13 cellular contexts compared by ENCODE assay signal in the genomic region with DNA sequence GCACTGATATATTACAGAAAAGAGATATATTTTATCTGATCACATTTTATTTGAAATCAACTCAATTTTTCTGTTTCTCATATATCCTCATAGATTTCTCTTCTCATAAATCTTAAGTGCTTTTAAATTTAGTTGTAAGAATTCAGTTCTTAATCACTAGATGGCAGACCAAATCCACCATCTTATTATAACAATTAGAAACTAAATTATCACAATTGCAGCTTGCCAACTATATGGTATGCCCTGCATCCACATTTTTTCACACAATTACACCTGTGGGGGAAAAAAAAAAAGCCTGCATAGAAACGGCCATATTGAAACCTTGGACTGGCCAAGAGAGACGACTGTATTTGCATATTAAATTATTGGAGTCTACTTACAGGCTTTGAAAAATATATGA.
DNase-seq lines count a peak whose midpoint lies in the region; ATAC-seq, FAIRE-seq and TF ChIP-seq lines count a peak whose summit lies in the region.
"Had no signal": no experiment of that assay in that cellular context is flagged by ENCODE, and none has a peak within 500 bp of the region (broad histone marks: within the 10 kb centered on the region; RNA-seq: fewer than 3 reads in every experiment).

No MANE protein-coding gene starts in this region.

- in situ Hi-C loops in HepG2 (cut with HindIII; ENCODE audit: extremely low pct_ligation_motif_present, low pct_unique_long_range_greater_than_20kb): no loop called here

- H3K9me2 ChIP-seq in SK-N-SH: no peaks in the 10 kb centered on the region

- H3K4me3 ChIP-seq in liver (ENCODE audit: low read depth in 1 of 3, low read length in 3 of 3) (no peak overlapping the region), HepG2 (replicated peaks in 1 of 3; ENCODE audit: insufficient read depth in 1 of 3, low read depth in 2 of 3, low read length in 3 of 3) (no peak overlapping the region), SK-N-SH (ENCODE audit: low read depth in 2 of 2, low read length in 1 of 2) (no peak overlapping the region), uterus (no peak overlapping the region)

- TF ChIP-seq CTCF in liver (IDR thresholded peaks at IDR 0.05; ENCODE audit: low read depth, low read length, missing input control) (no peak), HepG2 (CRISPR knock-in tag; IDR thresholded peaks at IDR 0.05) (no peak), SK-N-SH (IDR thresholded peaks at IDR 0.05) (peak; percentile 60), foreskin keratinocyte (conservative IDR thresholded peaks at IDR 0.05) (peak; percentile 57), uterus (IDR thresholded peaks at IDR 0.05) (peak in 3 of 4 experiments; percentile 15 to 30 (median 20))

- H3K4me2 ChIP-seq in HepG2 (ENCODE audit: low read depth, low read length): no peak overlapping the region
- H3K4me2 ChIP-seq in SK-N-SH: no peak overlapping the region

- no peak for TF ChIP-seq EP300 in HepG2 (IDR thresholded peaks at IDR 0.05; ENCODE audit: low read depth in 2 of 2, low read length in 2 of 2)
- no peak for TF ChIP-seq EP300 in HepG2 (CRISPR knock-in tag; IDR thresholded peaks at IDR 0.05; ENCODE audit: borderline replicate concordance)
- no peak for TF ChIP-seq EP300 in SK-N-SH (IDR thresholded peaks at IDR 0.05; ENCODE audit: borderline replicate concordance in 1 of 2, low read depth in 1 of 2, low read length in 1 of 2)

- TF ChIP-seq POLR2A in HepG2 (IDR thresholded peaks at IDR 0.05; ENCODE audit: insufficient read depth in 1 of 2, low read depth in 2 of 2, low read length in 2 of 2): no peak
- TF ChIP-seq POLR2A in uterus (IDR thresholded peaks at IDR 0.05): no peak

- TF ChIP-seq RAD21 in liver (IDR thresholded peaks at IDR 0.05): peak; percentile 53 to 66
- no peak for TF ChIP-seq RAD21 in HepG2 (CRISPR knock-in tag; IDR thresholded peaks at IDR 0.05)
- TF ChIP-seq RAD21 in SK-N-SH (IDR thresholded peaks at IDR 0.05; ENCODE audit: low read length): peak; percentile 62

- no peak overlapping the region for H3K9ac ChIP-seq in liver (ENCODE audit: low read depth in 1 of 2, low read length in 2 of 2)
- no peak overlapping the region for H3K9ac ChIP-seq in HepG2 (ENCODE audit: insufficient read depth, low read depth, low read length)
- H3K9ac ChIP-seq in SK-N-SH: peak overlapping the region; percentile 49; the same call in 1 of the 2 replicates

- CTCF ChIA-PET in HepG2 (lab: Yijun Ruan, JAX; ENCODE audit: low intra/inter-chr PET ratio, low total read pairs): no interaction called here
- CTCF ChIA-PET in SK-N-SH (lab: Yijun Ruan, JAX): interaction anchor here (0.7 to 3.8 kb wide), 8 partner anchors 21 to 1977 kb away, joined by 3 to 13 read pairs (median 4); no protein-coding TSS in a partner anchor

- no TSS peak for BruUV-seq in HepG2 (replicated peaks; lab: Mats Ljungman, UMichigan)

- no peaks in the 10 kb centered on the region for H3K9me3 ChIP-seq in liver (ENCODE audit: control insufficient read depth in 4 of 4, low read length in 3 of 4)
- no peaks in the 10 kb centered on the region for H3K9me3 ChIP-seq in HepG2 (ENCODE audit: low read length)
- no peaks in the 10 kb centered on the region for H3K9me3 ChIP-seq in SK-N-SH
- no peaks in the 10 kb centered on the region for H3K9me3 ChIP-seq in uterus

- H2AFZ ChIP-seq in HepG2 (ENCODE audit: low read length): no peak overlapping the region
- H2AFZ ChIP-seq in SK-N-SH (ENCODE audit: low read depth): 0 out of 2 replicates have a peak overlapping the region, but pooled peaks have one; percentile 17

- ATAC-seq in HepG2 (no peak), foreskin keratinocyte (no peak)
- ATAC-seq: CD8-positive, alpha-beta T cell; Right ventricle myocardium inferior had no signal

- no peaks in the 10 kb centered on the region for H4K20me1 ChIP-seq in HepG2 (ENCODE audit: insufficient read depth, low read length)
- no peaks in the 10 kb centered on the region for H4K20me1 ChIP-seq in SK-N-SH (ENCODE audit: insufficient read depth)

- intact Hi-C loops in HepG2 (cut with micrococcal nuclease; ENCODE audit: unreplicated experiment) (no loop called here), uterus (cut with DNase I; ENCODE audit: low total_unique reads) (no loop called here)

- POLR2A ChIA-PET in HepG2 (lab: Yijun Ruan, JAX): no interaction called here
- POLR2A ChIA-PET in SK-N-SH (lab: Yijun Ruan, JAX): no interaction called here

- peaks cover 29% of the 10 kb centered on the region for H3F3A ChIP-seq in SK-N-SH (replicated peaks; ENCODE audit: insufficient read depth)

- H3K79me2 ChIP-seq in HepG2 (ENCODE audit: insufficient read depth, low read length): no peaks in the 10 kb centered on the region
- H3K79me2 ChIP-seq in SK-N-SH (ENCODE audit: insufficient read depth): peaks cover 5% of the 10 kb centered on the region; the same call in 1 of the 2 replicates

- H3K36me3 ChIP-seq in liver (ENCODE audit: control insufficient read depth in 4 of 4, insufficient read depth in 3 of 4, low read depth in 1 of 4, low read length in 3 of 4): no peaks in the 10 kb centered on the region
- no peaks in the 10 kb centered on the region for H3K36me3 ChIP-seq in HepG2 (replicated peaks in 1 of 2; ENCODE audit: control insufficient read depth in 1 of 2, insufficient read depth in 2 of 2, low read length in 2 of 2)
- peaks cover 0 to 7% of the 10 kb centered on the region in 2 experiments for H3K36me3 ChIP-seq in SK-N-SH (replicated peaks in 1 of 2; ENCODE audit: control insufficient read depth in 1 of 2, insufficient read depth in 2 of 2, low read length in 1 of 2)
- no peaks in the 10 kb centered on the region for H3K36me3 ChIP-seq in uterus

- H3K27ac ChIP-seq in liver (ENCODE audit: low read depth in 1 of 2, low read length in 2 of 2) (no peak overlapping the region), HepG2 (ENCODE audit: extremely low read length, insufficient read depth, low read length) (no peak overlapping the region), SK-N-SH (ENCODE audit: low read depth in 2 of 2, low read length in 1 of 2) (peak overlapping the region; percentile 89 to 94), foreskin keratinocyte (no peak overlapping the region), uterus (peak overlapping the region in 1 of 2 donors; percentile 10)

- DNase-seq in HepG2 (ENCODE audit: low spot score) (no peak), SK-N-SH (no peak), foreskin keratinocyte (peak in 1 of 2 donors; percentile 9), uterus (no peak), retina (no peak), ureter (ENCODE audit: low spot score) (no peak), NCI-H1694 (lab: John Stamatoyannopoulos, UW) (no peak)
- DNase-seq: activated CD4-positive, alpha-beta memory T cell treated with anti-CD3 and anti-CD28 coated beads for 36 hours; amygdala; CD8-positive, alpha-beta T cell; stimulated activated CD4-positive, alpha-beta T cell treated with anti-CD3 and anti-CD28 coated beads, Interleukin-1b, Interleukin-23, amount 100 ng/mL, for 48 hours had no signal

- H3K27me3 ChIP-seq in liver (ENCODE audit: control insufficient read depth in 4 of 4, insufficient read depth in 4 of 4, low read length in 3 of 4): no peaks in the 10 kb centered on the region
- H3K27me3 ChIP-seq in HepG2 (ENCODE audit: control insufficient read depth in 1 of 2, insufficient read depth in 2 of 2, low read length in 2 of 2): no peaks in the 10 kb centered on the region
- H3K27me3 ChIP-seq in SK-N-SH (ENCODE audit: insufficient read depth): no peaks in the 10 kb centered on the region
- no peaks in the 10 kb centered on the region for H3K27me3 ChIP-seq in foreskin keratinocyte
- H3K27me3 ChIP-seq in uterus: no peaks in the 10 kb centered on the region

- peaks cover 0 to 5% (median 2%) of the 10 kb centered on the region in 4 donors for H3K4me1 ChIP-seq in liver (ENCODE audit: control insufficient read depth in 4 of 4, insufficient read depth in 4 of 4, low read length in 3 of 4)
- H3K4me1 ChIP-seq in HepG2 (ENCODE audit: insufficient read depth, low read length): peaks cover 5% of the 10 kb centered on the region
- H3K4me1 ChIP-seq in SK-N-SH (ENCODE audit: control insufficient read depth in 1 of 2, insufficient read depth in 2 of 2, low read depth in 1 of 2, low read length in 1 of 2): peaks cover 4 to 42% of the 10 kb centered on the region in 2 experiments; a peak in 3 of 4 replicates
- H3K4me1 ChIP-seq in foreskin keratinocyte: no peaks in the 10 kb centered on the region
- H3K4me1 ChIP-seq in uterus: no peaks in the 10 kb centered on the region

- FAIRE-seq in HepG2 (lab: Jason Lieb, UNC): no peak

- 52% methylated on average over 2 of the region's 2 CpGs for WGBS in liver
- 31% methylated on average over 2 of the region's 2 CpGs for WGBS in HepG2 (ENCODE audit: low lambda C conversion rate)
- WGBS in SK-N-SH (ENCODE audit: low lambda C conversion rate): 41% methylated on average over 2 of the region's 2 CpGs

TF ChIP-seq in liver, 16 proteins besides CTCF, POLR2A, EP300 and RAD21 (continues in another document):
- TF ChIP-seq NR2F2 (IDR thresholded peaks at IDR 0.05) (no peak), TAF1 (conservative IDR thresholded peaks at IDR 0.05) (no peak), RXRA (IDR thresholded peaks at IDR 0.05) (no peak)
- TF ChIP-seq, protein P1, sequence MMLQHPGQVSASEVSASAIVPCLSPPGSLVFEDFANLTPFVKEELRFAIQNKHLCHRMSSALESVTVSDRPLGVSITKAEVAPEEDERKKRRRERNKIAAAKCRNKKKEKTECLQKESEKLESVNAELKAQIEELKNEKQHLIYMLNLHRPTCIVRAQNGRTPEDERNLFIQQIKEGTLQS (IDR thresholded peaks at IDR 0.05): no peak

TF ChIP-seq in HepG2, 621 proteins besides CTCF, POLR2A, EP300 and RAD21:
- TF ChIP-seq ZNF549 (CRISPR knock-in tag; IDR thresholded peaks at IDR 0.05): no peak

TF ChIP-seq in SK-N-SH, 30 proteins besides CTCF, POLR2A, EP300 and RAD21 (continues in another document):
- TF ChIP-seq RXRA (IDR thresholded peaks at IDR 0.05; ENCODE audit: borderline replicate concordance, low read depth): 0 out of 2 replicates have a peak, but pooled peaks have one; percentile 17
- TF ChIP-seq, protein P2, sequence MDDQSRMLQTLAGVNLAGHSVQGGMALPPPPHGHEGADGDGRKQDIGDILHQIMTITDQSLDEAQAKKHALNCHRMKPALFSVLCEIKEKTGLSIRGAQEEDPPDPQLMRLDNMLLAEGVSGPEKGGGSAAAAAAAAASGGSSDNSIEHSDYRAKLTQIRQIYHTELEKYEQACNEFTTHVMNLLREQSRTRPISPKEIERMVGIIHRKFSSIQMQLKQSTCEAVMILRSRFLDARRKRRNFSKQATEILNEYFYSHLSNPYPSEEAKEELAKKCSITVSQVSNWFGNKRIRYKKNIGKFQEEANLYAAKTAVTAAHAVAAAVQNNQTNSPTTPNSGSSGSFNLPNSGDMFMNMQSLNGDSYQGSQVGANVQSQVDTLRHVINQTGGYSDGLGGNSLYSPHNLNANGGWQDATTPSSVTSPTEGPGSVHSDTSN (IDR thresholded peaks at IDR 0.05): 0 out of 2 replicates have a peak, but pooled peaks have one; percentile 20
- no peak for TF ChIP-seq TEAD4 (IDR thresholded peaks at IDR 0.05; ENCODE audit: borderline replicate concordance, insufficient read depth)
- 0 out of 2 replicates have a peak, but pooled peaks have one; percentile 4 for TF ChIP-seq FOSL2 (IDR thresholded peaks at IDR 0.05; ENCODE audit: borderline replicate concordance, low read depth)
- no peak for TF ChIP-seq NRF1 (IDR thresholded peaks at IDR 0.05; ENCODE audit: low read depth, low read length)
- TF ChIP-seq POLR2AphosphoS5 (IDR thresholded peaks at IDR 0.05; ENCODE audit: low read depth, low read length): no peak

Comparison
In these comparisons a context has a peak if more than half of its experiments do, and no peak if none do; other contexts are left out.
1. H3K27ac ChIP-seq: peak in SK-N-SH (2 of 2); none in liver (0 of 2), HepG2 (single experiment) and foreskin keratinocyte (single experiment).
2. CTCF ChIP-seq: peak in SK-N-SH (single experiment), foreskin keratinocyte (single experiment) and uterus (3 of 4); none in liver (single experiment) and HepG2 (single experiment).